In the genomic region with DNA sequence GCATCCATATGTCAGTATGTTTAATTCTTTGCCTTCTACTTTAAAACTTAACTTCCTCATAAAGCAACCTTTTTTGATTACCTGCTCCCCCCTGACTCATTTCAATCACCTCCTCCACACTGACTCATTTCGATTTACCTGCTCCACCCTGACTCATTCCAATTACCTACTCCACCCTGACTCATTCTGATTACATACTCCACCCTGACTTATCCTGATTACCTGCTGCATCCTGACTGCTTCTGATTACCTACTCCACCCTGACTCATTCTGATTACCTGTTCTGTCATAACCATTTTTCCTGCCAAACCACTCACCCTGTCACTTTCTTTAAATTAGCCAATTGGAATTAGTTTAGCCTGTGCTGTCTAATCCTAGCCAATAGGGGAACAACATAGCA, we compare ENCODE assay signal across 1 cellular context.
TF ChIP-seq lines count a peak whose summit lies in the region.

No MANE protein-coding gene starts in this region.

TF ChIP-seq in A549, 52 proteins besides CTCF, POLR2A, EP300 and RAD21 (continued from another document):
- TF ChIP-seq, protein P1, sequence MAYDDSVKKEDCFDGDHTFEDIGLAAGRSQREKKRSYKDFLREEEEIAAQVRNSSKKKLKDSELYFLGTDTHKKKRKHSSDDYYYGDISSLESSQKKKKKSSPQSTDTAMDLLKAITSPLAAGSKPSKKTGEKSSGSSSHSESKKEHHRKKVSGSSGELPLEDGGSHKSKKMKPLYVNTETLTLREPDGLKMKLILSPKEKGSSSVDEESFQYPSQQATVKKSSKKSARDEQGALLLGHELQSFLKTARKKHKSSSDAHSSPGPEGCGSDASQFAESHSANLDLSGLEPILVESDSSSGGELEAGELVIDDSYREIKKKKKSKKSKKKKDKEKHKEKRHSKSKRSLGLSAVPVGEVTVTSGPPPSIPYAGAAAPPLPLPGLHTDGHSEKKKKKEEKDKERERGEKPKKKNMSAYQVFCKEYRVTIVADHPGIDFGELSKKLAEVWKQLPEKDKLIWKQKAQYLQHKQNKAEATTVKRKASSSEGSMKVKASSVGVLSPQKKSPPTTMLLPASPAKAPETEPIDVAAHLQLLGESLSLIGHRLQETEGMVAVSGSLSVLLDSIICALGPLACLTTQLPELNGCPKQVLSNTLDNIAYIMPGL (CRISPR knock-in tag; IDR thresholded peaks at IDR 0.05; ENCODE audit: borderline replicate concordance) = no peak
- TF ChIP-seq, protein P2, sequence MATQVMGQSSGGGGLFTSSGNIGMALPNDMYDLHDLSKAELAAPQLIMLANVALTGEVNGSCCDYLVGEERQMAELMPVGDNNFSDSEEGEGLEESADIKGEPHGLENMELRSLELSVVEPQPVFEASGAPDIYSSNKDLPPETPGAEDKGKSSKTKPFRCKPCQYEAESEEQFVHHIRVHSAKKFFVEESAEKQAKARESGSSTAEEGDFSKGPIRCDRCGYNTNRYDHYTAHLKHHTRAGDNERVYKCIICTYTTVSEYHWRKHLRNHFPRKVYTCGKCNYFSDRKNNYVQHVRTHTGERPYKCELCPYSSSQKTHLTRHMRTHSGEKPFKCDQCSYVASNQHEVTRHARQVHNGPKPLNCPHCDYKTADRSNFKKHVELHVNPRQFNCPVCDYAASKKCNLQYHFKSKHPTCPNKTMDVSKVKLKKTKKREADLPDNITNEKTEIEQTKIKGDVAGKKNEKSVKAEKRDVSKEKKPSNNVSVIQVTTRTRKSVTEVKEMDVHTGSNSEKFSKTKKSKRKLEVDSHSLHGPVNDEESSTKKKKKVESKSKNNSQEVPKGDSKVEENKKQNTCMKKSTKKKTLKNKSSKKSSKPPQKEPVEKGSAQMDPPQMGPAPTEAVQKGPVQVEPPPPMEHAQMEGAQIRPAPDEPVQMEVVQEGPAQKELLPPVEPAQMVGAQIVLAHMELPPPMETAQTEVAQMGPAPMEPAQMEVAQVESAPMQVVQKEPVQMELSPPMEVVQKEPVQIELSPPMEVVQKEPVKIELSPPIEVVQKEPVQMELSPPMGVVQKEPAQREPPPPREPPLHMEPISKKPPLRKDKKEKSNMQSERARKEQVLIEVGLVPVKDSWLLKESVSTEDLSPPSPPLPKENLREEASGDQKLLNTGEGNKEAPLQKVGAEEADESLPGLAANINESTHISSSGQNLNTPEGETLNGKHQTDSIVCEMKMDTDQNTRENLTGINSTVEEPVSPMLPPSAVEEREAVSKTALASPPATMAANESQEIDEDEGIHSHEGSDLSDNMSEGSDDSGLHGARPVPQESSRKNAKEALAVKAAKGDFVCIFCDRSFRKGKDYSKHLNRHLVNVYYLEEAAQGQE (IDR thresholded peaks at IDR 0.05) = no peak
- no peak for TF ChIP-seq CHD4 (IDR thresholded peaks at IDR 0.05; ENCODE audit: borderline replicate concordance)
